2 cellular contexts compared by ENCODE assay signal in the genomic region with DNA sequence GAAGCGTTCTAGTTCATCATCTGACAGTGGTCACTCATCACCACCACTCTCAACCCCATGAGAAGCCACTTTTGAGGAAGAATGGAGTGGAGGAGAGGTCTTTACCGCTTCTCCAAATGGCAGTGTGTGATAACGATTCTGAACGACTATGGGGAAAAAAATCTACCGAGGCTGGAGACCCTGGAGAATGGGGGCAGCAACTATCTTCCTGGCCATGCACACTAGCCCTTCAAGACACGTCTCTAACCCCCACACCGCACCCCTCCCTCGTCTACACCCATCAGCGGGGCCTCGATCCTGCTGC.
TF ChIP-seq lines count a peak whose summit lies in the region.

No MANE protein-coding gene starts in this region.

TF ChIP-seq in GM12891, 5 proteins besides CTCF, POLR2A, EP300 and RAD21:
- no peak for TF ChIP-seq PAX5 (IDR thresholded peaks at IDR 0.05; ENCODE audit: insufficient read depth, low read length, severe bottlenecking)
- 0 out of 2 replicates have a peak, but pooled peaks have one; percentile 39 for TF ChIP-seq POLR2AphosphoS5 (IDR thresholded peaks at IDR 0.05; ENCODE audit: low read depth, low read length)

TF ChIP-seq in K562, 482 proteins besides CTCF, POLR2A, EP300 and RAD21 (continues in another document):
- no peak for TF ChIP-seq THRAP3 (IDR thresholded peaks at IDR 0.05; ENCODE audit: borderline replicate concordance)
- TF ChIP-seq RAD51 (IDR thresholded peaks at IDR 0.05; ENCODE audit: borderline replicate concordance, low read depth): no peak
- TF ChIP-seq CHCHD3 (CRISPR knock-in tag; IDR thresholded peaks at IDR 0.05): no peak
- no peak; the same call in 1 of the 2 replicates for TF ChIP-seq OTX1 (CRISPR knock-in tag; IDR thresholded peaks at IDR 0.05)
- TF ChIP-seq, protein P1, sequence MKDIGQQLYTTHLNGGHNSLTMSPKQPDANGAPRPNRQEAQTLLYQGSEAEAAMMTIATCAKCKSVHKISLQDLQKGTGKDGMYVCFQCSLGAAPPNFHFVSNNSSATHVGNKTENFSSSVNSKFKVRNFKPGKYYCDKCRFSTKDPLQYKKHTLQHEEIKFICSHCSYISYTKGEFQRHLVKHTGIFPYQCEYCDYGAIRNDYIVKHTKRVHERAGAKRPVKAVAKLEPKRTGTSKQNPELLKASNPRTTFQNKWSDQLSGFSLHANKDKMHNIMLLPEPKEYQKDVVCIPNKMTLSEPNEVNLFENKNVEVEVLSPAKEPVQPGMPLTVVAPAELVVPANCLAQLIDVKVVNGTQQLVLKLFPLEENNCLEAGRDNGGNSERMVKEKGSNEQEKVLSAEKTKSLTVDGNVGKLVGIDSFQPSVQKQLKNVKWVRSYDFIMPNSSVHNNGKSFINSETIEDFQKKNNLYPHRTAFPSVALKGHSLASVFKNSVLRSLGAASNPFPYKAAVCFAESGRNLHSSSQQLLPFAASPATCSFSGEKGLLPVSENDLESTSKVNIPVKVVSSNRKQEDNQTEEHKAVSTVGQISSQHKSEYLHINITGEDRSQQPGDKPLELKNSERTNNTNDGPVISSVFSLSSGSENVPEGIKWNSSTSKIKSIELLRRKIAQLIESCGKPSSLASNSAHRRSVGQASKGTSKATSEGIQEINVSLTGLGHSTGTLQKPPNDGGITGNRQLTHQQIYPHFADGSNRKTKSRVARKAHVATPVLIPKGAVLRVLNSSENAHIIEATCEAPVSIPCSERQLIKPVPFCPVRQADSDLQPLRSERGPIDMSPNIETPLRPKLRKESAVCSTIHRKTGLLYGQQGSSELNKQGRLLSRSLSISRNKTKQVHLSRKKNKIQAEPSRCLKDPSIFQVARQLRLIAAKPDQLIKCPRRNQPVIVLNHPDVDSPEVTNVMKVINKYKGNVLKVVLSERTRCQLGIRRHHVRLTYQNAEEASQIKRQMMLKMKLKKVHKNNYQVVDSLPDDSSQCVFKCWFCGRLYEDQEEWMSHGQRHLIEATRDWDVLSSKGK (CRISPR knock-in tag; IDR thresholded peaks at IDR 0.05): no peak
- TF ChIP-seq, protein P2, sequence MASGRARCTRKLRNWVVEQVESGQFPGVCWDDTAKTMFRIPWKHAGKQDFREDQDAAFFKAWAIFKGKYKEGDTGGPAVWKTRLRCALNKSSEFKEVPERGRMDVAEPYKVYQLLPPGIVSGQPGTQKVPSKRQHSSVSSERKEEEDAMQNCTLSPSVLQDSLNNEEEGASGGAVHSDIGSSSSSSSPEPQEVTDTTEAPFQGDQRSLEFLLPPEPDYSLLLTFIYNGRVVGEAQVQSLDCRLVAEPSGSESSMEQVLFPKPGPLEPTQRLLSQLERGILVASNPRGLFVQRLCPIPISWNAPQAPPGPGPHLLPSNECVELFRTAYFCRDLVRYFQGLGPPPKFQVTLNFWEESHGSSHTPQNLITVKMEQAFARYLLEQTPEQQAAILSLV (tag; IDR thresholded peaks at IDR 0.05): no peak
- no peak for TF ChIP-seq ZNF766 (CRISPR knock-in tag; conservative IDR thresholded peaks at IDR 0.05)
- TF ChIP-seq ZKSCAN1 (IDR thresholded peaks at IDR 0.05; ENCODE audit: low read depth, low read length): no peak
- 0 out of 2 replicates have a peak, but pooled peaks have one; percentile 86 for TF ChIP-seq ZSCAN29 (IDR thresholded peaks at IDR 0.05)
- TF ChIP-seq HMG20B (CRISPR knock-in tag; IDR thresholded peaks at IDR 0.05): no peak
- no peak for TF ChIP-seq NRF1 (conservative IDR thresholded peaks at IDR 0.05 in 1 of 2, IDR thresholded peaks at IDR 0.05 in 1 of 2)
- TF ChIP-seq BRD4 (IDR thresholded peaks at IDR 0.05): no peak
- TF ChIP-seq, protein P3, sequence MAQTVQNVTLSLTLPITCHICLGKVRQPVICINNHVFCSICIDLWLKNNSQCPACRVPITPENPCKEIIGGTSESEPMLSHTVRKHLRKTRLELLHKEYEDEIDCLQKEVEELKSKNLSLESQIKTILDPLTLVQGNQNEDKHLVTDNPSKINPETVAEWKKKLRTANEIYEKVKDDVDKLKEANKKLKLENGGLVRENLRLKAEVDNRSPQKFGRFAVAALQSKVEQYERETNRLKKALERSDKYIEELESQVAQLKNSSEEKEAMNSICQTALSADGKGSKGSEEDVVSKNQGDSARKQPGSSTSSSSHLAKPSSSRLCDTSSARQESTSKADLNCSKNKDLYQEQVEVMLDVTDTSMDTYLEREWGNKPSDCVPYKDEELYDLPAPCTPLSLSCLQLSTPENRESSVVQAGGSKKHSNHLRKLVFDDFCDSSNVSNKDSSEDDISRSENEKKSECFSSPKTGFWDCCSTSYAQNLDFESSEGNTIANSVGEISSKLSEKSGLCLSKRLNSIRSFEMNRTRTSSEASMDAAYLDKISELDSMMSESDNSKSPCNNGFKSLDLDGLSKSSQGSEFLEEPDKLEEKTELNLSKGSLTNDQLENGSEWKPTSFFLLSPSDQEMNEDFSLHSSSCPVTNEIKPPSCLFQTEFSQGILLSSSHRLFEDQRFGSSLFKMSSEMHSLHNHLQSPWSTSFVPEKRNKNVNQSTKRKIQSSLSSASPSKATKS (CRISPR knock-in tag; IDR thresholded peaks at IDR 0.05): no peak
- no peak for TF ChIP-seq YY1 (IDR thresholded peaks at IDR 0.05; ENCODE audit: borderline replicate concordance in 1 of 3, control insufficient read depth in 1 of 3, extremely low read depth in 1 of 3, insufficient read depth in 3 of 3, insufficient read length in 1 of 3, insufficient replicate concordance in 2 of 3, low read depth in 1 of 3, low read length in 2 of 3)
- TF ChIP-seq, protein P4, sequence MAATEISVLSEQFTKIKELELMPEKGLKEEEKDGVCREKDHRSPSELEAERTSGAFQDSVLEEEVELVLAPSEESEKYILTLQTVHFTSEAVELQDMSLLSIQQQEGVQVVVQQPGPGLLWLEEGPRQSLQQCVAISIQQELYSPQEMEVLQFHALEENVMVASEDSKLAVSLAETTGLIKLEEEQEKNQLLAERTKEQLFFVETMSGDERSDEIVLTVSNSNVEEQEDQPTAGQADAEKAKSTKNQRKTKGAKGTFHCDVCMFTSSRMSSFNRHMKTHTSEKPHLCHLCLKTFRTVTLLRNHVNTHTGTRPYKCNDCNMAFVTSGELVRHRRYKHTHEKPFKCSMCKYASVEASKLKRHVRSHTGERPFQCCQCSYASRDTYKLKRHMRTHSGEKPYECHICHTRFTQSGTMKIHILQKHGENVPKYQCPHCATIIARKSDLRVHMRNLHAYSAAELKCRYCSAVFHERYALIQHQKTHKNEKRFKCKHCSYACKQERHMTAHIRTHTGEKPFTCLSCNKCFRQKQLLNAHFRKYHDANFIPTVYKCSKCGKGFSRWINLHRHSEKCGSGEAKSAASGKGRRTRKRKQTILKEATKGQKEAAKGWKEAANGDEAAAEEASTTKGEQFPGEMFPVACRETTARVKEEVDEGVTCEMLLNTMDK (IDR thresholded peaks at IDR 0.05; ENCODE audit: borderline replicate concordance, insufficient read depth, low read depth, low read length, poor library complexity, severe bottlenecking): no peak
- TF ChIP-seq PHTF2 (CRISPR knock-in tag; IDR thresholded peaks at IDR 0.05): no peak
- TF ChIP-seq ZNF165 (CRISPR knock-in tag; IDR thresholded peaks at IDR 0.05; ENCODE audit: borderline replicate concordance): no peak
- no peak for TF ChIP-seq RFX5 (IDR thresholded peaks at IDR 0.05; ENCODE audit: low read depth, low read length)
- TF ChIP-seq TAF15 (IDR thresholded peaks at IDR 0.05; ENCODE audit: low read depth, low read length): no peak
- TF ChIP-seq, protein P5, sequence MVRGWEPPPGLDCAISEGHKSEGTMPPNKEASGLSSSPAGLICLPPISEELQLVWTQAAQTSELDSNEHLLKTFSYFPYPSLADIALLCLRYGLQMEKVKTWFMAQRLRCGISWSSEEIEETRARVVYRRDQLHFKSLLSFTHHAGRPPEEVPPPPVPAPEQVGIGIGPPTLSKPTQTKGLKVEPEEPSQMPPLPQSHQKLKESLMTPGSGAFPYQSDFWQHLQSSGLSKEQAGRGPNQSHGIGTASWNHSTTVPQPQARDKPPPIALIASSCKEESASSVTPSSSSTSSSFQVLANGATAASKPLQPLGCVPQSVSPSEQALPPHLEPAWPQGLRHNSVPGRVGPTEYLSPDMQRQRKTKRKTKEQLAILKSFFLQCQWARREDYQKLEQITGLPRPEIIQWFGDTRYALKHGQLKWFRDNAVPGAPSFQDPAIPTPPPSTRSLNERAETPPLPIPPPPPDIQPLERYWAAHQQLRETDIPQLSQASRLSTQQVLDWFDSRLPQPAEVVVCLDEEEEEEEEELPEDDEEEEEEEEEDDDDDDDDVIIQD (CRISPR knock-in tag; IDR thresholded peaks at IDR 0.05): no peak
- peak; percentile 81 for TF ChIP-seq SAP30 (IDR thresholded peaks at IDR 0.05; ENCODE audit: borderline replicate concordance, insufficient read depth, low read depth, low read length, poor library complexity, severe bottlenecking)
- TF ChIP-seq ZNF586 (CRISPR knock-in tag; conservative IDR thresholded peaks at IDR 0.05): no peak
- no peak for TF ChIP-seq HNRNPL (IDR thresholded peaks at IDR 0.05; ENCODE audit: low read depth, low read length)
- TF ChIP-seq LARP7 (IDR thresholded peaks at IDR 0.05): no peak
- TF ChIP-seq, protein P6, sequence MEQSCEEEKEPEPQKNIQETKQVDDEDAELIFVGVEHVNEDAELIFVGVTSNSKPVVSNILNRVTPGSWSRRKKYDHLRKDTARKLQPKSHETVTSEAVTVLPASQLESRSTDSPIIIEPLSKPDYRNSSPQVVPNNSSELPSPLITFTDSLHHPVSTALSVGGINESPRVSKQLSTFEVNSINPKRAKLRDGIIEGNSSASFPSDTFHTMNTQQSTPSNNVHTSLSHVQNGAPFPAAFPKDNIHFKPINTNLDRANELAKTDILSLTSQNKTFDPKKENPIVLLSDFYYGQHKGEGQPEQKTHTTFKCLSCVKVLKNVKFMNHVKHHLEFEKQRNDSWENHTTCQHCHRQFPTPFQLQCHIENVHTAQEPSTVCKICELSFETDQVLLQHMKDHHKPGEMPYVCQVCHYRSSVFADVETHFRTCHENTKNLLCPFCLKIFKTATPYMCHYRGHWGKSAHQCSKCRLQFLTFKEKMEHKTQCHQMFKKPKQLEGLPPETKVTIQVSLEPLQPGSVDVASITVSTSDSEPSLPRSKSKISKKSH (CRISPR knock-in tag; IDR thresholded peaks at IDR 0.05): no peak
- no peak for TF ChIP-seq ZC3H8 (IDR thresholded peaks at IDR 0.05)
- TF ChIP-seq, protein P7, sequence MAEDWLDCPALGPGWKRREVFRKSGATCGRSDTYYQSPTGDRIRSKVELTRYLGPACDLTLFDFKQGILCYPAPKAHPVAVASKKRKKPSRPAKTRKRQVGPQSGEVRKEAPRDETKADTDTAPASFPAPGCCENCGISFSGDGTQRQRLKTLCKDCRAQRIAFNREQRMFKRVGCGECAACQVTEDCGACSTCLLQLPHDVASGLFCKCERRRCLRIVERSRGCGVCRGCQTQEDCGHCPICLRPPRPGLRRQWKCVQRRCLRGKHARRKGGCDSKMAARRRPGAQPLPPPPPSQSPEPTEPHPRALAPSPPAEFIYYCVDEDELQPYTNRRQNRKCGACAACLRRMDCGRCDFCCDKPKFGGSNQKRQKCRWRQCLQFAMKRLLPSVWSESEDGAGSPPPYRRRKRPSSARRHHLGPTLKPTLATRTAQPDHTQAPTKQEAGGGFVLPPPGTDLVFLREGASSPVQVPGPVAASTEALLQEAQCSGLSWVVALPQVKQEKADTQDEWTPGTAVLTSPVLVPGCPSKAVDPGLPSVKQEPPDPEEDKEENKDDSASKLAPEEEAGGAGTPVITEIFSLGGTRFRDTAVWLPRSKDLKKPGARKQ (CRISPR knock-in tag; IDR thresholded peaks at IDR 0.05): no peak
- no peak for TF ChIP-seq NFIC (IDR thresholded peaks at IDR 0.05)
- TF ChIP-seq CBFA2T3 (IDR thresholded peaks at IDR 0.05): peak; percentile 57
- no peak for TF ChIP-seq SIN3B (IDR thresholded peaks at IDR 0.05; ENCODE audit: low read depth)
- TF ChIP-seq ZFP36 (IDR thresholded peaks at IDR 0.05; ENCODE audit: low read depth, low read length, partially characterized antibody): no peak
- TF ChIP-seq NBN (IDR thresholded peaks at IDR 0.05; ENCODE audit: low read depth): no peak
- TF ChIP-seq JUN (IDR thresholded peaks at IDR 0.05; ENCODE audit: borderline replicate concordance, low read depth, low read length): no peak
- no peak for TF ChIP-seq JUN (CRISPR knock-in tag; IDR thresholded peaks at IDR 0.05; ENCODE audit: borderline replicate concordance)
- no peak for TF ChIP-seq ZNF217 (CRISPR knock-in tag; IDR thresholded peaks at IDR 0.05)
- no peak for TF ChIP-seq SRSF9 (IDR thresholded peaks at IDR 0.05; ENCODE audit: borderline replicate concordance, low read depth, low read length)
- 0 out of 2 replicates have a peak, but pooled peaks have one; percentile 39 for TF ChIP-seq HLTF (IDR thresholded peaks at IDR 0.05)
- TF ChIP-seq, protein P8, sequence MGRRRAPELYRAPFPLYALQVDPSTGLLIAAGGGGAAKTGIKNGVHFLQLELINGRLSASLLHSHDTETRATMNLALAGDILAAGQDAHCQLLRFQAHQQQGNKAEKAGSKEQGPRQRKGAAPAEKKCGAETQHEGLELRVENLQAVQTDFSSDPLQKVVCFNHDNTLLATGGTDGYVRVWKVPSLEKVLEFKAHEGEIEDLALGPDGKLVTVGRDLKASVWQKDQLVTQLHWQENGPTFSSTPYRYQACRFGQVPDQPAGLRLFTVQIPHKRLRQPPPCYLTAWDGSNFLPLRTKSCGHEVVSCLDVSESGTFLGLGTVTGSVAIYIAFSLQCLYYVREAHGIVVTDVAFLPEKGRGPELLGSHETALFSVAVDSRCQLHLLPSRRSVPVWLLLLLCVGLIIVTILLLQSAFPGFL (CRISPR knock-in tag; IDR thresholded peaks at IDR 0.05): no peak
- TF ChIP-seq ZKSCAN3 (CRISPR knock-in tag; IDR thresholded peaks at IDR 0.05): no peak
- TF ChIP-seq ZC3H4 (CRISPR knock-in tag; IDR thresholded peaks at IDR 0.05; ENCODE audit: borderline replicate concordance): no peak
- no peak for TF ChIP-seq MEIS2 (IDR thresholded peaks at IDR 0.05; ENCODE audit: partially characterized antibody)
- TF ChIP-seq, protein P9, sequence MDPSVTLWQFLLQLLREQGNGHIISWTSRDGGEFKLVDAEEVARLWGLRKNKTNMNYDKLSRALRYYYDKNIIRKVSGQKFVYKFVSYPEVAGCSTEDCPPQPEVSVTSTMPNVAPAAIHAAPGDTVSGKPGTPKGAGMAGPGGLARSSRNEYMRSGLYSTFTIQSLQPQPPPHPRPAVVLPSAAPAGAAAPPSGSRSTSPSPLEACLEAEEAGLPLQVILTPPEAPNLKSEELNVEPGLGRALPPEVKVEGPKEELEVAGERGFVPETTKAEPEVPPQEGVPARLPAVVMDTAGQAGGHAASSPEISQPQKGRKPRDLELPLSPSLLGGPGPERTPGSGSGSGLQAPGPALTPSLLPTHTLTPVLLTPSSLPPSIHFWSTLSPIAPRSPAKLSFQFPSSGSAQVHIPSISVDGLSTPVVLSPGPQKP (CRISPR knock-in tag; IDR thresholded peaks at IDR 0.05): no peak
- no peak for TF ChIP-seq ZNF239 (CRISPR knock-in tag; IDR thresholded peaks at IDR 0.05)
- TF ChIP-seq FOXP1 (CRISPR knock-in tag; IDR thresholded peaks at IDR 0.05): no peak
- TF ChIP-seq SREBF2 (CRISPR knock-in tag; IDR thresholded peaks at IDR 0.05): no peak
- TF ChIP-seq SMARCE1 (IDR thresholded peaks at IDR 0.05): peak; percentile 21; the same call in 1 of the 2 replicates
- 0 out of 2 replicates have a peak, but pooled peaks have one; percentile 6 for TF ChIP-seq LCOR (CRISPR knock-in tag; IDR thresholded peaks at IDR 0.05)
- TF ChIP-seq CBFA2T2 (conservative IDR thresholded peaks at IDR 0.05): peak; percentile 36
- 0 out of 2 replicates have a peak, but pooled peaks have one; percentile 19 for TF ChIP-seq PHB2 (IDR thresholded peaks at IDR 0.05; ENCODE audit: low read depth)
- no peak for TF ChIP-seq ZNF146 (CRISPR knock-in tag; IDR thresholded peaks at IDR 0.05; ENCODE audit: unreplicated experiment)
- no peak for TF ChIP-seq KAT8 (IDR thresholded peaks at IDR 0.05; ENCODE audit: low read depth)
- no peak for TF ChIP-seq MCM5 (IDR thresholded peaks at IDR 0.05; ENCODE audit: low read depth)
- no peak for TF ChIP-seq BRCA1 (IDR thresholded peaks at IDR 0.05)
- no peak for TF ChIP-seq BRCA1 (CRISPR knock-in tag; IDR thresholded peaks at IDR 0.05)
- TF ChIP-seq EGR1 (conservative IDR thresholded peaks at IDR 0.05): peak; percentile 51; the same call in 1 of the 2 replicates
